23 cellular contexts compared by ENCODE assay signal in the genomic region with DNA sequence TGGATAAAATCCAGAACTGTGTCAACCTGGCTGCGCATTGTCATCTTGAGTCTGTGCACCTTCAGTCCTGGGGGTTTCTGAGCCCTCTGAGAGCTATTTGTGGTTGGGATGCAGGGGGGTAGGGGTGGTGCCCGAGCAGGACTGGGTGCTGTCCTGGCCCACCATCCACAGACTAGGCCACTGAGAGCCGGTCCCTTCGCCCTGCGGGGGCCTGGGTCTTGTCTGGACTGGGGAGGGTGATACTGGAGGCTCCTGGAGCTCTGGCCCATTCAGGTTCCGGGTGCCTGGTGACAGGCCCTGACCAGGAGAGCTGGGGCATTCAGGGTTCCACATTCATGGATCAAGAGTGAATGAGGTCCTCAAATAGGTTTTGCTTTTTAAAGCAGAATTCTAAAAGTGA. TPM values are rescaled to one million over a fixed set of nuclear protein-coding genes. Genes with fewer than 3 reads are reported as not detected.
DNase-seq lines count a peak whose midpoint lies in the region; ATAC-seq and TF ChIP-seq lines count a peak whose summit lies in the region.
"Had no signal": no experiment of that assay in that cellular context is flagged by ENCODE, and none has a peak within 500 bp of the region (broad histone marks: within the 10 kb centered on the region; RNA-seq: fewer than 3 reads in every experiment).

No MANE protein-coding gene starts in this region.

- H3K4me1 Mint-ChIP-seq in MCF 10A (ENCODE audit: insufficient read depth, unreplicated experiment): no peaks in the 10 kb centered on the region
- H3K4me1 Mint-ChIP-seq: CD4-positive, alpha-beta memory T cell had no signal

- no CpG with 5 or more reads among the region's 6 CpGs for WGBS in neuronal stem cell (ENCODE audit: extremely low coverage in 2 of 2, insufficient read length in 2 of 2, insufficient replicate concordance in 1 of 2), 2 donors

- in situ Hi-C loops in Panc1 (cut with HindIII; ENCODE audit: low pct_unique_long_range_greater_than_20kb, low sequenced_read_pairs): no loop called here

- no peak overlapping the region for H3K23ac ChIP-seq in neuronal stem cell (ENCODE audit: low read depth, low read length, poor library complexity)

- no peak overlapping the region for H3K4me3 ChIP-seq in breast epithelium
- H3K4me3 ChIP-seq in Panc1 (ENCODE audit: low read depth in 2 of 2, low read length in 2 of 2): no peak overlapping the region
- H3K4me3 ChIP-seq in neuronal stem cell (ENCODE audit: low read length in 2 of 2): no peak overlapping the region
- H3K4me3 ChIP-seq: A549; BLaER1 treated with 17β-estradiol and CSF1 and Interleukin-3, amounts not matched to agents 10 nM and 100 nM had no signal

- CTCF ChIA-PET in MCF 10A (lab: Yijun Ruan, JAX): interaction anchor here (0.6 to 0.8 kb wide), 3 partner anchors 9 to 383 kb away, joined by 3 read pairs; no protein-coding TSS in a partner anchor
- CTCF ChIA-PET in Panc1 (lab: Charles Lee): interaction anchor here (0.7 kb wide), 1 partner anchor 25 kb away, joined by 3 read pairs; no protein-coding TSS in a partner anchor

- H3K27ac ChIP-seq in breast epithelium: peak overlapping the region; percentile 58 to 83
- H3K27ac ChIP-seq in Panc1 (ENCODE audit: low read length): peak overlapping the region; percentile 46; the same call in 1 of the 2 replicates
- no peak overlapping the region for H3K27ac ChIP-seq in neuronal stem cell (replicated peaks; ENCODE audit: low read length)
- H3K27ac ChIP-seq: BLaER1 treated with 17β-estradiol and CSF1 and Interleukin-3, amounts not matched to agents 10 nM and 100 nM had no signal

- no peak for TF ChIP-seq POLR2A in breast epithelium (IDR thresholded peaks at IDR 0.05)

- H4K8ac ChIP-seq in neuronal stem cell (ENCODE audit: low read depth, low read length): no peak overlapping the region

- H3K9me3 ChIP-seq in breast epithelium: no peaks in the 10 kb centered on the region
- H3K9me3 ChIP-seq in Panc1 (ENCODE audit: control insufficient read depth, insufficient read depth, low read depth, low read length): no peaks in the 10 kb centered on the region
- no peaks in the 10 kb centered on the region for H3K9me3 ChIP-seq in neuronal stem cell (replicated peaks in 1 of 2; ENCODE audit: control insufficient read depth in 2 of 2, insufficient read depth in 1 of 2, low read depth in 1 of 2, low read length in 2 of 2)
- H3K9me3 ChIP-seq: A549; BE2C; BLaER1 treated with 17β-estradiol and CSF1 and Interleukin-3, amounts not matched to agents 10 nM and 100 nM had no signal

- H4K91ac ChIP-seq in neuronal stem cell (ENCODE audit: low read depth, low read length, poor library complexity): no peak overlapping the region

- no peak overlapping the region for H3K4me2 ChIP-seq in neuronal stem cell (ENCODE audit: insufficient read depth, low read length, poor library complexity, severe bottlenecking)
- H3K4me2 ChIP-seq: BLaER1 treated with 17β-estradiol and CSF1 and Interleukin-3, amounts not matched to agents 10 nM and 100 nM had no signal

- no peak overlapping the region for H2BK120ac ChIP-seq in neuronal stem cell (ENCODE audit: low read depth, low read length)

- no peaks in the 10 kb centered on the region for H3K36me3 Mint-ChIP-seq in MCF 10A (ENCODE audit: insufficient read depth, unreplicated experiment)
- H3K36me3 Mint-ChIP-seq: CD4-positive, alpha-beta memory T cell had no signal

- H3K4me1 ChIP-seq in breast epithelium (peaks cover 0 to 16% of the 10 kb centered on the region in 2 donors), Panc1 (ENCODE audit: control insufficient read depth, insufficient read depth, low read length) (peaks cover 42% of the 10 kb centered on the region), neuronal stem cell (ENCODE audit: control insufficient read depth in 2 of 2, insufficient read depth in 1 of 2, low read depth in 1 of 2, low read length in 2 of 2) (no peaks in the 10 kb centered on the region)
- H3K4me1 ChIP-seq: BE2C had no signal

- H2BK5ac ChIP-seq in neuronal stem cell (ENCODE audit: low read length): peak overlapping the region; percentile 79

- no peak overlapping the region for H3K4me3 Mint-ChIP-seq in MCF 10A (ENCODE audit: unreplicated experiment)
- H3K4me3 Mint-ChIP-seq: CD4-positive, alpha-beta memory T cell had no signal

- intact Hi-C loops in breast epithelium (cut with DNase I; ENCODE audit: low total_unique reads): no loop called here
- intact Hi-C loops in MCF 10A (cut with micrococcal nuclease): no loop called here
- intact Hi-C loops in Panc1 (cut with micrococcal nuclease; ENCODE audit: unreplicated experiment): no loop called here

- H3K9me3 Mint-ChIP-seq in MCF 10A (ENCODE audit: unreplicated experiment): no peaks in the 10 kb centered on the region

- peaks cover 2% of the 10 kb centered on the region for H3K79me1 ChIP-seq in neuronal stem cell (ENCODE audit: low read depth, low read length)

- no peak overlapping the region for H3K14ac ChIP-seq in neuronal stem cell (ENCODE audit: low read length)

- peak overlapping the region; percentile 19 for H3K18ac ChIP-seq in neuronal stem cell (ENCODE audit: low read length)

- H2AFZ ChIP-seq in neuronal stem cell (ENCODE audit: low read length): no peak overlapping the region

- peak overlapping the region; percentile 68 for H2AK5ac ChIP-seq in neuronal stem cell (ENCODE audit: low read depth, low read length)

- BruUV-seq in MCF 10A (replicated peaks; lab: Mats Ljungman, UMichigan) (no TSS peak), Panc1 (replicated peaks; lab: Mats Ljungman, UMichigan) (no TSS peak)

- no peaks in the 10 kb centered on the region for H3K27me3 ChIP-seq in breast epithelium
- no peaks in the 10 kb centered on the region for H3K27me3 ChIP-seq in Panc1 (ENCODE audit: control insufficient read depth, insufficient read depth, low read length)
- peaks cover 0 to 57% (median 0%) of the 10 kb centered on the region in 3 experiments for H3K27me3 ChIP-seq in neuronal stem cell (ENCODE audit: control insufficient read depth in 3 of 3, insufficient read depth in 3 of 3, low read depth in 1 of 3, low read length in 3 of 3)
- H3K27me3 ChIP-seq: BE2C; BLaER1 treated with 17β-estradiol and CSF1 and Interleukin-3, amounts not matched to agents 10 nM and 100 nM had no signal

- POLR2A ChIA-PET in MCF 10A (lab: Yijun Ruan, JAX) (no interaction called here), Panc1 (lab: Charles Lee) (no interaction called here)

- H3K36me3 ChIP-seq in breast epithelium (no peaks in the 10 kb centered on the region), Panc1 (ENCODE audit: control insufficient read depth, insufficient read depth, low read length) (no peaks in the 10 kb centered on the region), neuronal stem cell (replicated peaks in 1 of 2; ENCODE audit: control insufficient read depth in 2 of 2, insufficient read depth in 2 of 2, low read length in 2 of 2) (no peaks in the 10 kb centered on the region)
- H3K36me3 ChIP-seq: BE2C; BLaER1 treated with 17β-estradiol and CSF1 and Interleukin-3, amounts not matched to agents 10 nM and 100 nM had no signal

- no peak for ATAC-seq in Panc1
- no peak for ATAC-seq in GM21529 (IDR thresholded peaks at IDR 0.05; ENCODE audit: unreplicated experiment)
- ATAC-seq: A549 had no signal

- DNase-seq in breast epithelium (ENCODE audit: low spot score in 2 of 2) (no peak), MCF 10A (ENCODE audit: unreplicated experiment) (no peak), Panc1 (ENCODE audit: low read depth, low spot score) (no peak), neuronal stem cell (ENCODE audit: low spot score) (no peak), NCI-H1417 treated with DMSO at 0.1 percent for 48 hours (lab: John Stamatoyannopoulos, UW) (no peak), NCI-H510A treated with DMSO at 0.1 percent for 48 hours (lab: John Stamatoyannopoulos, UW) (no peak)
- DNase-seq: 8988T; ACHN; AML-193; BE2C; Calu3; CD4-positive, alpha-beta memory T cell; COR-L47; DMS53; DMS79 treated with DMSO at 0.1 percent for 48 hours; GF-D8; GOT3; HCEC 1CT had no signal

- H2BK12ac ChIP-seq in neuronal stem cell (ENCODE audit: low read length): no peak overlapping the region

- TF ChIP-seq CTCF in breast epithelium (IDR thresholded peaks at IDR 0.05) (no peak), MCF 10A (IDR thresholded peaks at IDR 0.05; ENCODE audit: unreplicated experiment) (no peak), Panc1 (IDR thresholded peaks at IDR 0.05) (no peak)

- H3K4ac ChIP-seq in neuronal stem cell (ENCODE audit: low read length): no peak overlapping the region

- no peaks in the 10 kb centered on the region for H3K27me3 Mint-ChIP-seq in MCF 10A (ENCODE audit: insufficient read depth, unreplicated experiment)
- H3K27me3 Mint-ChIP-seq: CD4-positive, alpha-beta memory T cell had no signal

- H3K9ac ChIP-seq in neuronal stem cell (ENCODE audit: low read depth, low read length, poor library complexity): no peak overlapping the region

- H2BK15ac ChIP-seq in neuronal stem cell (ENCODE audit: low read length): peak overlapping the region; percentile 32

- H3K27ac Mint-ChIP-seq in MCF 10A (ENCODE audit: low read depth, unreplicated experiment): no peak overlapping the region

RNA-seq across cellular contexts. Expression of a gene that starts 20.9 kb away (rescaled TPM):
- 100 to 1,000 TPM in 1 of 3 donors, 10 to 100 TPM in 1, under 1 TPM in 1; 0.48 to 123 (median 89.0) TPM for total RNA-seq in breast epithelium
- not detected in 2 replicates for total RNA-seq in MCF 10A (2022)
- total RNA-seq in Panc1 (2021; ENCODE audit: unreplicated experiment): 1.6 TPM
- polyA plus RNA-seq in Panc1 (2012; ENCODE audit: insufficient read length): 2.0 TPM
- 0.18 TPM for polyA plus RNA-seq in neuronal stem cell (2013, experiment 1 of 2)
- 0.18 TPM for polyA plus RNA-seq in neuronal stem cell (2013, experiment 2 of 2)
- total RNA-seq: CD4-positive, alpha-beta memory T cell; Daoy; G401 had no signal
- polyA plus RNA-seq: CD4-positive, alpha-beta memory T cell had no signal
